ENCODE assay signal across 1 cellular context in the genomic region with DNA sequence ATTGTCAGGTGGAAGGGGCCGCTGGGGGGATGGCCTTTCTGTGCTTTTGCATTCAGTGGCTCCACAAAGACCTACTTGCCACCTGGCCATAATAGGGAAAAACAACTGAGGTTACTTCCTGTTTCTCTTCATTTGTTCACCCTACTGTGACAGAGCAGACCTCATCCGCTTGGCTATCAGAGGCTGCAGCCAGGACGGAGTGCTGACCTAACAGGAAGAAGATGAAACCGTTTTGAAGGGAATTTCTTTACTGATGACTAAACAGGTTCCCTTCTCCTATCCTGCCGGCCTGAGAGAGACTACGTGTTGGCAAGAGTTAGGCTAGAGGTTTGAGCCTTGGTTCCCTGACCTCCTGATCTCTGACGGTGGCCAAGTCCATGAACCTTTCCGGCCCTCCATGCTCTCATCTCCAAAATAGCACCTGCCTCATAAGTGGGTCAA.
A peak's percentile ranks its signal among the peaks of the same experiment; 100 is the strongest.
TF ChIP-seq lines count a peak whose summit lies in the region.

No MANE protein-coding gene starts in this region.

TF ChIP-seq in GM12878, 131 proteins besides CTCF, POLR2A, EP300 and RAD21 (continued from another document and continues in another):
- no peak for TF ChIP-seq SKIL (IDR thresholded peaks at IDR 0.05; ENCODE audit: low read depth, poor library complexity, severe bottlenecking)
- TF ChIP-seq HCFC1 (IDR thresholded peaks at IDR 0.05; ENCODE audit: low read length) = no peak
- peak; percentile 38 for TF ChIP-seq RELA (IDR thresholded peaks at IDR 0.05; ENCODE audit: borderline replicate concordance, partially characterized antibody)
- TF ChIP-seq TAF1 (IDR thresholded peaks at IDR 0.05; ENCODE audit: borderline replicate concordance, low read depth, low read length) = peak; percentile 65; the same call in 1 of the 2 replicates
- TF ChIP-seq, protein P1, sequence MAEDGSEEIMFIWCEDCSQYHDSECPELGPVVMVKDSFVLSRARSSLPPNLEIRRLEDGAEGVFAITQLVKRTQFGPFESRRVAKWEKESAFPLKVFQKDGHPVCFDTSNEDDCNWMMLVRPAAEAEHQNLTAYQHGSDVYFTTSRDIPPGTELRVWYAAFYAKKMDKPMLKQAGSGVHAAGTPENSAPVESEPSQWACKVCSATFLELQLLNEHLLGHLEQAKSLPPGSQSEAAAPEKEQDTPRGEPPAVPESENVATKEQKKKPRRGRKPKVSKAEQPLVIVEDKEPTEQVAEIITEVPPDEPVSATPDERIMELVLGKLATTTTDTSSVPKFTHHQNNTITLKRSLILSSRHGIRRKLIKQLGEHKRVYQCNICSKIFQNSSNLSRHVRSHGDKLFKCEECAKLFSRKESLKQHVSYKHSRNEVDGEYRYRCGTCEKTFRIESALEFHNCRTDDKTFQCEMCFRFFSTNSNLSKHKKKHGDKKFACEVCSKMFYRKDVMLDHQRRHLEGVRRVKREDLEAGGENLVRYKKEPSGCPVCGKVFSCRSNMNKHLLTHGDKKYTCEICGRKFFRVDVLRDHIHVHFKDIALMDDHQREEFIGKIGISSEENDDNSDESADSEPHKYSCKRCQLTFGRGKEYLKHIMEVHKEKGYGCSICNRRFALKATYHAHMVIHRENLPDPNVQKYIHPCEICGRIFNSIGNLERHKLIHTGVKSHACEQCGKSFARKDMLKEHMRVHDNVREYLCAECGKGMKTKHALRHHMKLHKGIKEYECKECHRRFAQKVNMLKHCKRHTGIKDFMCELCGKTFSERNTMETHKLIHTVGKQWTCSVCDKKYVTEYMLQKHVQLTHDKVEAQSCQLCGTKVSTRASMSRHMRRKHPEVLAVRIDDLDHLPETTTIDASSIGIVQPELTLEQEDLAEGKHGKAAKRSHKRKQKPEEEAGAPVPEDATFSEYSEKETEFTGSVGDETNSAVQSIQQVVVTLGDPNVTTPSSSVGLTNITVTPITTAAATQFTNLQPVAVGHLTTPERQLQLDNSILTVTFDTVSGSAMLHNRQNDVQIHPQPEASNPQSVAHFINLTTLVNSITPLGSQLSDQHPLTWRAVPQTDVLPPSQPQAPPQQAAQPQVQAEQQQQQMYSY (CRISPR knock-in tag; IDR thresholded peaks at IDR 0.05) = no peak
- TF ChIP-seq ZNF384 (IDR thresholded peaks at IDR 0.05; ENCODE audit: borderline replicate concordance, low read depth, low read length) = no peak
- no peak for TF ChIP-seq YBX1 (IDR thresholded peaks at IDR 0.05)
- TF ChIP-seq BACH1 (IDR thresholded peaks at IDR 0.05; ENCODE audit: borderline replicate concordance) = no peak
- TF ChIP-seq CBFB (IDR thresholded peaks at IDR 0.05; ENCODE audit: low read depth) = 0 out of 2 replicates have a peak, but pooled peaks have one; percentile 42
- TF ChIP-seq MTA2 (IDR thresholded peaks at IDR 0.05; ENCODE audit: low read depth) = peak; percentile 34
- TF ChIP-seq BCL11A (IDR thresholded peaks at IDR 0.05; ENCODE audit: low read depth, low read length) = no peak
- TF ChIP-seq GATAD2B (conservative IDR thresholded peaks at IDR 0.05; ENCODE audit: low read depth) = 0 out of 2 replicates have a peak, but pooled peaks have one; percentile 30
- no peak for TF ChIP-seq ZNF592 (IDR thresholded peaks at IDR 0.05)
- no peak for TF ChIP-seq JUND (IDR thresholded peaks at IDR 0.05; ENCODE audit: low read depth, low read length)
- TF ChIP-seq SREBF2 (IDR thresholded peaks at IDR 0.05; ENCODE audit: low read length) = no peak
- TF ChIP-seq, protein P2, sequence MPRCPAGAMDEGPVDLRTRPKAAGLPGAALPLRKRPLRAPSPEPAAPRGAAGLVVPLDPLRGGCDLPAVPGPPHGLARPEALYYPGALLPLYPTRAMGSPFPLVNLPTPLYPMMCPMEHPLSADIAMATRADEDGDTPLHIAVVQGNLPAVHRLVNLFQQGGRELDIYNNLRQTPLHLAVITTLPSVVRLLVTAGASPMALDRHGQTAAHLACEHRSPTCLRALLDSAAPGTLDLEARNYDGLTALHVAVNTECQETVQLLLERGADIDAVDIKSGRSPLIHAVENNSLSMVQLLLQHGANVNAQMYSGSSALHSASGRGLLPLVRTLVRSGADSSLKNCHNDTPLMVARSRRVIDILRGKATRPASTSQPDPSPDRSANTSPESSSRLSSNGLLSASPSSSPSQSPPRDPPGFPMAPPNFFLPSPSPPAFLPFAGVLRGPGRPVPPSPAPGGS (IDR thresholded peaks at IDR 0.05; ENCODE audit: borderline replicate concordance, insufficient read depth, low read depth, low read length, poor library complexity, severe bottlenecking) = no peak
- TF ChIP-seq NFIC (IDR thresholded peaks at IDR 0.05; ENCODE audit: low read depth, low read length) = peak; percentile 62; the same call in 1 of the 2 replicates
- no peak for TF ChIP-seq CEBPZ (IDR thresholded peaks at IDR 0.05; ENCODE audit: low read depth, low read length)
- TF ChIP-seq REST (IDR thresholded peaks at IDR 0.05; ENCODE audit: low read depth, low read length) = no peak
- no peak for TF ChIP-seq BRCA1 (IDR thresholded peaks at IDR 0.05; ENCODE audit: low read depth, low read length)
- TF ChIP-seq, protein P3, sequence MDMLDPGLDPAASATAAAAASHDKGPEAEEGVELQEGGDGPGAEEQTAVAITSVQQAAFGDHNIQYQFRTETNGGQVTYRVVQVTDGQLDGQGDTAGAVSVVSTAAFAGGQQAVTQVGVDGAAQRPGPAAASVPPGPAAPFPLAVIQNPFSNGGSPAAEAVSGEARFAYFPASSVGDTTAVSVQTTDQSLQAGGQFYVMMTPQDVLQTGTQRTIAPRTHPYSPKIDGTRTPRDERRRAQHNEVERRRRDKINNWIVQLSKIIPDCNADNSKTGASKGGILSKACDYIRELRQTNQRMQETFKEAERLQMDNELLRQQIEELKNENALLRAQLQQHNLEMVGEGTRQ (IDR thresholded peaks at IDR 0.05; ENCODE audit: borderline replicate concordance, low read depth, low read length) = no peak
- peak; percentile 84 to 97 for TF ChIP-seq SRF (IDR thresholded peaks at IDR 0.05; ENCODE audit: low read depth in 2 of 2, low read length in 2 of 2)
- TF ChIP-seq SREBF1 (IDR thresholded peaks at IDR 0.05; ENCODE audit: low read length) = no peak
- TF ChIP-seq TCF3 (IDR thresholded peaks at IDR 0.05; ENCODE audit: borderline replicate concordance, insufficient read depth, low read depth, low read length) = 0 out of 2 replicates have a peak, but pooled peaks have one; percentile 10
- TF ChIP-seq GABPA (IDR thresholded peaks at IDR 0.05; ENCODE audit: low read depth) = peak; percentile 58; the same call in 1 of the 2 replicates
- no peak for TF ChIP-seq WRNIP1 (IDR thresholded peaks at IDR 0.05; ENCODE audit: borderline replicate concordance, low read depth, low read length)
- TF ChIP-seq, protein P4, sequence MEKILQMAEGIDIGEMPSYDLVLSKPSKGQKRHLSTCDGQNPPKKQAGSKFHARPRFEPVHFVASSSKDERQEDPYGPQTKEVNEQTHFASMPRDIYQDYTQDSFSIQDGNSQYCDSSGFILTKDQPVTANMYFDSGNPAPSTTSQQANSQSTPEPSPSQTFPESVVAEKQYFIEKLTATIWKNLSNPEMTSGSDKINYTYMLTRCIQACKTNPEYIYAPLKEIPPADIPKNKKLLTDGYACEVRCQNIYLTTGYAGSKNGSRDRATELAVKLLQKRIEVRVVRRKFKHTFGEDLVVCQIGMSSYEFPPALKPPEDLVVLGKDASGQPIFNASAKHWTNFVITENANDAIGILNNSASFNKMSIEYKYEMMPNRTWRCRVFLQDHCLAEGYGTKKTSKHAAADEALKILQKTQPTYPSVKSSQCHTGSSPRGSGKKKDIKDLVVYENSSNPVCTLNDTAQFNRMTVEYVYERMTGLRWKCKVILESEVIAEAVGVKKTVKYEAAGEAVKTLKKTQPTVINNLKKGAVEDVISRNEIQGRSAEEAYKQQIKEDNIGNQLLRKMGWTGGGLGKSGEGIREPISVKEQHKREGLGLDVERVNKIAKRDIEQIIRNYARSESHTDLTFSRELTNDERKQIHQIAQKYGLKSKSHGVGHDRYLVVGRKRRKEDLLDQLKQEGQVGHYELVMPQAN (conservative IDR thresholded peaks at IDR 0.05) = no peak
- TF ChIP-seq MYB (IDR thresholded peaks at IDR 0.05; ENCODE audit: borderline replicate concordance, low read depth, low read length) = no peak
- TF ChIP-seq MEF2A (IDR thresholded peaks at IDR 0.05; ENCODE audit: insufficient read depth, low read depth, low read length) = 0 out of 2 replicates have a peak, but pooled peaks have one; percentile 7
- no peak for TF ChIP-seq YY1 (IDR thresholded peaks at IDR 0.05; ENCODE audit: low read depth, low read length)
- TF ChIP-seq MTA3 (IDR thresholded peaks at IDR 0.05; ENCODE audit: borderline replicate concordance, low read length) = no peak
- no peak for TF ChIP-seq NR2C1 (IDR thresholded peaks at IDR 0.05)
- no peak for TF ChIP-seq CHD1 (IDR thresholded peaks at IDR 0.05; ENCODE audit: low read depth, low read length)
